In genomic region chr5:180575571-180575970, GRCh38 we compare ENCODE assay signal across 21 cellular contexts. TPM values are rescaled to one million over a fixed set of nuclear protein-coding genes. Genes with fewer than 3 reads are reported as not detected.
"Had no signal": no experiment of that assay in that cellular context is flagged by ENCODE, and none has a peak within 500 bp of the region (broad histone marks: within the 10 kb centered on the region; RNA-seq: fewer than 3 reads in every experiment).

No MANE protein-coding gene starts in this region.

- FAIRE-seq: keratinocyte had no signal

- H3K79me2 ChIP-seq: hepatocyte, parathyroid adenoma had no signal

- H3K9me3 ChIP-seq: lower lobe of right lung, neutrophil, testis had no signal

- H3K27ac ChIP-seq: cardiac muscle cell, hepatocyte, lower lobe of right lung, neutrophil, parathyroid adenoma, testis, WERI-Rb-1 had no signal

- H3K4me3 ChIP-seq: cardiac muscle cell, hepatocyte, lower lobe of right lung, smooth muscle cell, testis had no signal

- H3K27me3 Mint-ChIP-seq: dendritic cell treated with granulocyte-macrophage colony-stimulating factor and Interleukin-4, amounts not matched to agents 40 ng/mL and 50 ng/mL, for 4 days; natural killer cell treated with Interleukin-12 subunit alpha and Interleukin-12 subunit beta and Interleukin-15 and Interleukin-18, amount 100 ng/mL, for 72 hours; stimulated activated naive CD8-positive, alpha-beta T cell treated with anti-CD3 and anti-CD28 coated beads, Interleukin-15, amount 100 ng/mL, for 72 hours; T-helper 17 cell; type B pancreatic cell had no signal

- ATAC-seq: activated CD8-positive, alpha-beta T cell treated with anti-CD3 and anti-CD28 coated beads, Interleukin-2, amount 10 ng/mL, durations not matched to agents 7 days and 5 days; esophagus mucosa; lower lobe of right lung; natural killer cell treated with Interleukin-12 subunit alpha and Interleukin-12 subunit beta and Interleukin-15 and Interleukin-18, amount 100 ng/mL, for 72 hours; sciatic nerve; stimulated activated naive CD8-positive, alpha-beta T cell treated with anti-CD3 and anti-CD28 coated beads, Interleukin-15, amount 100 ng/mL, for 72 hours; T-helper 17 cell had no signal

- H3K27ac Mint-ChIP-seq: activated CD8-positive, alpha-beta T cell treated with anti-CD3 and anti-CD28 coated beads, Interleukin-2, amount 10 ng/mL, durations not matched to agents 7 days and 5 days; dendritic cell treated with granulocyte-macrophage colony-stimulating factor and Interleukin-4, amounts not matched to agents 40 ng/mL and 50 ng/mL, for 4 days; mesothelial cell of epicardium; natural killer cell treated with Interleukin-12 subunit alpha and Interleukin-12 subunit beta and Interleukin-15 and Interleukin-18, amount 100 ng/mL, for 72 hours; stimulated activated naive CD8-positive, alpha-beta T cell treated with anti-CD3 and anti-CD28 coated beads, Interleukin-15, amount 100 ng/mL, for 72 hours; T-helper 17 cell; type B pancreatic cell had no signal

- H3K4me1 ChIP-seq: lower lobe of right lung, parathyroid adenoma, testis had no signal

- H3K4me3 Mint-ChIP-seq: activated CD8-positive, alpha-beta T cell treated with anti-CD3 and anti-CD28 coated beads, Interleukin-2, amount 10 ng/mL, durations not matched to agents 7 days and 5 days; dendritic cell treated with granulocyte-macrophage colony-stimulating factor and Interleukin-4, amounts not matched to agents 40 ng/mL and 50 ng/mL, for 4 days; mesothelial cell of epicardium; natural killer cell treated with Interleukin-12 subunit alpha and Interleukin-12 subunit beta and Interleukin-15 and Interleukin-18, amount 100 ng/mL, for 72 hours; stimulated activated naive CD8-positive, alpha-beta T cell treated with anti-CD3 and anti-CD28 coated beads, Interleukin-15, amount 100 ng/mL, for 72 hours; T-helper 17 cell; type B pancreatic cell had no signal

- H3K27me3 ChIP-seq: cardiac muscle cell, hepatocyte, neutrophil, testis had no signal

- H3K4me2 ChIP-seq: hepatocyte, smooth muscle cell had no signal

- H3K4me1 Mint-ChIP-seq: mesothelial cell of epicardium had no signal

- H3K9me3 Mint-ChIP-seq: dendritic cell treated with granulocyte-macrophage colony-stimulating factor and Interleukin-4, amounts not matched to agents 40 ng/mL and 50 ng/mL, for 4 days; mesothelial cell of epicardium; natural killer cell treated with Interleukin-12 subunit alpha and Interleukin-12 subunit beta and Interleukin-15 and Interleukin-18, amount 100 ng/mL, for 72 hours; stimulated activated naive CD8-positive, alpha-beta T cell treated with anti-CD3 and anti-CD28 coated beads, Interleukin-15, amount 100 ng/mL, for 72 hours; type B pancreatic cell had no signal

- DNase-seq: activated CD8-positive, alpha-beta T cell treated with anti-CD3 and anti-CD28 coated beads, Interleukin-2, amount 10 ng/mL, durations not matched to agents 7 days and 5 days; effector CD8-positive, alpha-beta T cell; foreskin fibroblast; lower lobe of right lung; stimulated activated CD4-positive, alpha-beta T cell treated with anti-CD3 and anti-CD28 coated beads, Interleukin-4, amount 100 ng/mL, for 1 hour; stimulated activated naive CD8-positive, alpha-beta T cell treated with anti-CD3 and anti-CD28 coated beads, Interleukin-15, amount 100 ng/mL, for 72 hours; T-helper 17 cell; testis; WERI-Rb-1 had no signal

- H3K9ac ChIP-seq: parathyroid adenoma had no signal

- H2AFZ ChIP-seq: hepatocyte, parathyroid adenoma had no signal

RNA-seq across cellular contexts. Expression of gene SCGB3A1, which starts 15.7 kb away (rescaled TPM):
- total RNA-seq: activated CD8-positive, alpha-beta T cell treated with anti-CD3 and anti-CD28 coated beads, Interleukin-2, amount 10 ng/mL, durations not matched to agents 7 days and 5 days; cardiac muscle cell; hepatocyte; natural killer cell treated with Interleukin-12 subunit alpha and Interleukin-12 subunit beta and Interleukin-15 and Interleukin-18, amount 100 ng/mL, for 72 hours; sciatic nerve; smooth muscle cell had no signal
- polyA plus RNA-seq: hepatocyte, keratinocyte, smooth muscle cell had no signal
